23 cellular contexts compared by ENCODE assay signal in the genomic region with DNA sequence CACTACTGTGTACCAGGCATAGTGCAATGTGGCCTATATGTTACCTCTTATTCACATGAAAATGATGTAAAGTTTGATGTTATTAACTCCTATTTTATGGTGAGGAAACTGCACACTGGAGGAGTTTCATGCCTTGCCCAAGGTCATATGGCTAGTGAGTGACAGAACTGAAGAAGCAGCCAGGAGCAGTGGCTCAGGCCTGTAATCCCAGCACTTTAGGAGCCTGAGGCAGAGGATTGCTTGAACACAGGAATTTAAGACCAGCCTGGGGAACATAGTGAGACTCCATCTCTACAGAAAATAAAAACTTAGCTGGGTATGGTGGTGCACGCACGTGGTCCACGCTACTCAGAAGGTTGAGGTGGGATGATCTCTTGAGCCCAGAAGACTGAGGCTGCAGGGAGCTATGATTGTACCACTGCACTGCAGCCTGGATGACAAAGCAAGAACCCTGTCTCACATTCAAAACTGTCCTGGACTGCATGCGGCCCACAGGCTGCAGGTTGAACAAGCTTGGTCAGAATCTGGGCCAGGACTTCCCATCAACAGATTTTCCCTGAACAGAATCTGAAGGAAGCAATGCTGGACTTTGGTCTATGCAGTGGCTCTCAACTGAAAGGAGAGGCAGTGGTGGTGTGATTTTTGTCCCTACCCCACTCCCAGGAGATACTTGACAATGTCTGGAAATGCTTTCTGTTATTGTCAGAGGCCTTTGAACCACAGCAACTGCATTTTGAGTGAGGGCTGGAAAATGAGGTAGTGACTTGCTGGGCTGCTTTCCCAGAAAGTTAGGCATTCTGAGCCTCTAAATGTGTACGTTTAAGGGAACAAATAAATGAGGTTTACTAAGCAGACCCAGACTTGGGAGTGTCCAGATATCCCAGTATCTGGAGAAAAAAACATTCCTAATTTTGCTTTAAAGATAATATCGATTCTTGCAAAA.
"Had no signal": no experiment of that assay in that cellular context is flagged by ENCODE, and none has a peak within 500 bp of the region (broad histone marks: within the 10 kb centered on the region; RNA-seq: fewer than 3 reads in every experiment).

No MANE protein-coding gene starts in this region.

- ATAC-seq: left ventricle myocardium superior; lower lobe of right lung; naive thymus-derived CD8-positive, alpha-beta T cell; psoas muscle; right cardiac atrium; stimulated activated memory B cell treated with anti-CD40 and anti-IgM and Interleukin-4, amounts not matched to agents 10 μg/mL and 1 μg/mL and 100 μg/mL, for 72 hours; stimulated activated naive CD8-positive, alpha-beta T cell treated with anti-CD3 and anti-CD28 coated beads, Interleukin-15, Interleukin-2, amounts not matched to agents 100 U/mL and 50 U/mL, for 24 hours had no signal

- H3K9me3 ChIP-seq: lower lobe of right lung, ovary, psoas muscle, testis had no signal

- H3K36me3 ChIP-seq: lower lobe of right lung, ovary, spleen, tibial artery had no signal

- H3K27ac ChIP-seq: lower lobe of right lung, ovary, psoas muscle, skin epidermis, spleen, testis, tibial artery had no signal

- H3K4me3 ChIP-seq: lower lobe of right lung, ovary, psoas muscle, skin epidermis, spleen, testis, tibial artery had no signal

- H3K27me3 ChIP-seq: ovary, spleen, testis, tibial artery had no signal

- DNase-seq: cortex of kidney; hypothalamus; immature natural killer cell; islet precursor cell; kidney glomerular epithelial cell; left ventricle myocardium superior; lower lobe of right lung; naive thymus-derived CD8-positive, alpha-beta T cell; nephron progenitor cell; nucleus accumbens; ovary; posterior cingulate gyrus; psoas muscle; right cardiac atrium; spleen; stimulated activated CD4-positive, alpha-beta T cell treated with anti-CD3 and anti-CD28 coated beads, Interleukin-4, amount 100 ng/mL, for 4 hours; stimulated activated naive CD8-positive, alpha-beta T cell treated with anti-CD3 and anti-CD28 coated beads, Interleukin-15, Interleukin-2, amounts not matched to agents 100 U/mL and 50 U/mL, for 24 hours; substantia nigra; testis; tibial artery had no signal

- H3K4me1 ChIP-seq: lower lobe of right lung, psoas muscle, spleen, testis, tibial artery had no signal

- FAIRE-seq: urothelium cell line had no signal
